Comparison of ENCODE assay signal across 12 cellular contexts in genomic region chr5:156879665-156880285, GRCh38. TPM values are rescaled to one million over a fixed set of nuclear protein-coding genes. Genes with fewer than 3 reads are reported as not detected.
DNase-seq lines count a peak whose midpoint lies in the region; ATAC-seq and TF ChIP-seq lines count a peak whose summit lies in the region.
"Had no signal": no experiment of that assay in that cellular context is flagged by ENCODE, and none has a peak within 500 bp of the region (broad histone marks: within the 10 kb centered on the region; RNA-seq: fewer than 3 reads in every experiment).

No MANE protein-coding gene starts in this region.

- ATAC-seq in GM18499 (IDR thresholded peaks at IDR 0.05; ENCODE audit: insufficient read depth, unreplicated experiment) (peak; percentile 91), GM21619 (IDR thresholded peaks at IDR 0.05; ENCODE audit: unreplicated experiment) (peak; percentile 92), HG03442 (IDR thresholded peaks at IDR 0.05; ENCODE audit: unreplicated experiment) (peak; percentile 91)
- ATAC-seq: HepG2 had no signal

- no peak for TF ChIP-seq CTCF in colonic mucosa (IDR thresholded peaks at IDR 0.05)

- H3K4me3 ChIP-seq in colonic mucosa = no peak overlapping the region
- H3K4me3 ChIP-seq in CD4-positive, alpha-beta memory T cell (ENCODE audit: low read length in 2 of 2) = no peak overlapping the region

- H3K36me3 ChIP-seq in colonic mucosa = no peaks in the 10 kb centered on the region
- H3K36me3 ChIP-seq in CD4-positive, alpha-beta memory T cell (ENCODE audit: insufficient read depth, low read length) = no peaks in the 10 kb centered on the region

- H3K27me3 Mint-ChIP-seq in CD4-positive, alpha-beta memory T cell = peaks cover 5 to 9% of the 10 kb centered on the region in 2 donors

- H3K27ac Mint-ChIP-seq in CD4-positive, alpha-beta memory T cell = no peak overlapping the region
- H3K27ac Mint-ChIP-seq: activated naive CD4-positive, alpha-beta T cell treated with anti-CD3 and anti-CD28 coated beads, Interleukin-2, amount 10 ng/mL, durations not matched to agents 7 days and 5 days had no signal

- H3K27me3 ChIP-seq in colonic mucosa = no peaks in the 10 kb centered on the region
- H3K27me3 ChIP-seq in CD4-positive, alpha-beta memory T cell (ENCODE audit: insufficient read depth, low read length) = no peaks in the 10 kb centered on the region

- DNase-seq in NCI-H748 (lab: John Stamatoyannopoulos, UW; ENCODE audit: unreplicated experiment) (peak; percentile 54), T-helper 9 cell (no peak), colonic mucosa (no peak), NCI-H146 (lab: John Stamatoyannopoulos, UW) (no peak)
- DNase-seq in CD4-positive, alpha-beta memory T cell = no peak
- DNase-seq: activated naive CD4-positive, alpha-beta T cell treated with anti-CD3 and anti-CD28 coated beads, Interleukin-2, amount 10 ng/mL, durations not matched to agents 7 days and 5 days; mesendoderm; stimulated activated CD4-positive, alpha-beta T cell treated with anti-CD3 and anti-CD28 coated beads, Interleukin-2, amount 100 ng/mL, for 24 hours had no signal

- H3K36me3 Mint-ChIP-seq in CD4-positive, alpha-beta memory T cell = no peaks in the 10 kb centered on the region
- H3K36me3 Mint-ChIP-seq: activated naive CD4-positive, alpha-beta T cell treated with anti-CD3 and anti-CD28 coated beads, Interleukin-2, amount 10 ng/mL, durations not matched to agents 7 days and 5 days had no signal

- H3K9me3 Mint-ChIP-seq in CD4-positive, alpha-beta memory T cell = peaks cover 0 to 2% (median 0%) of the 10 kb centered on the region in 8 donors
- H3K9me3 Mint-ChIP-seq: activated naive CD4-positive, alpha-beta T cell treated with anti-CD3 and anti-CD28 coated beads, Interleukin-2, amount 10 ng/mL, durations not matched to agents 7 days and 5 days had no signal

- no peak overlapping the region for H3K27ac ChIP-seq in colonic mucosa
- H3K27ac ChIP-seq in CD4-positive, alpha-beta memory T cell (ENCODE audit: low read depth, low read length) = no peak overlapping the region

- no peaks in the 10 kb centered on the region for H3K4me1 ChIP-seq in colonic mucosa
- no peaks in the 10 kb centered on the region for H3K4me1 ChIP-seq in CD4-positive, alpha-beta memory T cell (ENCODE audit: insufficient read depth, low read length)

- no peaks in the 10 kb centered on the region for H3K4me1 Mint-ChIP-seq in CD4-positive, alpha-beta memory T cell
- H3K4me1 Mint-ChIP-seq: activated naive CD4-positive, alpha-beta T cell treated with anti-CD3 and anti-CD28 coated beads, Interleukin-2, amount 10 ng/mL, durations not matched to agents 7 days and 5 days had no signal

- CTCF ChIA-PET in CD4-positive, alpha-beta memory T cell (lab: Charles Lee; ENCODE audit: partially characterized antibody) = no interaction called here

- intact Hi-C loops in colonic mucosa (cut with DNase I) = no loop called here
- intact Hi-C loops in CD4-positive, alpha-beta memory T cell (cut with micrococcal nuclease) = no loop called here

- no peak overlapping the region for H3K4me3 Mint-ChIP-seq in CD4-positive, alpha-beta memory T cell
- H3K4me3 Mint-ChIP-seq: activated naive CD4-positive, alpha-beta T cell treated with anti-CD3 and anti-CD28 coated beads, Interleukin-2, amount 10 ng/mL, durations not matched to agents 7 days and 5 days had no signal

- H3K9me3 ChIP-seq in colonic mucosa = no peaks in the 10 kb centered on the region
- H3K9me3 ChIP-seq in CD4-positive, alpha-beta memory T cell (ENCODE audit: control insufficient read depth in 1 of 2, low read length in 2 of 2) = no peaks in the 10 kb centered on the region

- no peak overlapping the region for H3K9ac ChIP-seq in colonic mucosa (ENCODE audit: low read depth in 2 of 2, low read length in 2 of 2)

- POLR2A ChIA-PET in CD4-positive, alpha-beta memory T cell (lab: Charles Lee; ENCODE audit: partially characterized antibody) = no interaction called here

RNA-seq across cellular contexts. Expression of gene PPP1R2B, which starts 29.7 kb away (rescaled TPM):
- total RNA-seq in colonic mucosa = not detected
- under 1 TPM; 0.17 to 0.30 TPM for total RNA-seq in CD4-positive, alpha-beta memory T cell
- under 1 TPM; 0.12 to 0.18 TPM for polyA plus RNA-seq in CD4-positive, alpha-beta memory T cell
- polyA plus RNA-seq: HepG2 had no signal
